12 cellular contexts compared by ENCODE assay signal in genomic region chr9:18768951-18769622, GRCh38.
DNase-seq lines count a peak whose midpoint lies in the region; ATAC-seq and TF ChIP-seq lines count a peak whose summit lies in the region.
"Had no signal": no experiment of that assay in that cellular context is flagged by ENCODE, and none has a peak within 500 bp of the region (broad histone marks: within the 10 kb centered on the region; RNA-seq: fewer than 3 reads in every experiment).

No MANE protein-coding gene starts in this region.

- H3K4me1 Mint-ChIP-seq in stimulated activated naive B cell treated with anti-CD40 and anti-IgM and Interleukin-4, amounts not matched to agents 10 μg/mL and 1 μg/mL and 100 μg/mL, for 72 hours = no peaks in the 10 kb centered on the region
- H3K4me1 Mint-ChIP-seq: CD8-positive, alpha-beta memory T cell had no signal

- H3K27me3 Mint-ChIP-seq in stimulated activated naive B cell treated with anti-CD40 and anti-IgM and Interleukin-4, amounts not matched to agents 10 μg/mL and 1 μg/mL and 100 μg/mL, for 72 hours = no peaks in the 10 kb centered on the region

- H3K27ac Mint-ChIP-seq in stimulated activated naive B cell treated with anti-CD40 and anti-IgM and Interleukin-4, amounts not matched to agents 10 μg/mL and 1 μg/mL and 100 μg/mL, for 72 hours = no peak overlapping the region

- no peak for TF ChIP-seq POLR2A in erythroblast (IDR thresholded peaks at IDR 0.05; ENCODE audit: low read length)

- H3K36me3 Mint-ChIP-seq in stimulated activated naive B cell treated with anti-CD40 and anti-IgM and Interleukin-4, amounts not matched to agents 10 μg/mL and 1 μg/mL and 100 μg/mL, for 72 hours = no peaks in the 10 kb centered on the region
- H3K36me3 Mint-ChIP-seq: CD8-positive, alpha-beta memory T cell had no signal

- H3K4me3 Mint-ChIP-seq in stimulated activated naive B cell treated with anti-CD40 and anti-IgM and Interleukin-4, amounts not matched to agents 10 μg/mL and 1 μg/mL and 100 μg/mL, for 72 hours = no peak overlapping the region
- H3K4me3 Mint-ChIP-seq: CD8-positive, alpha-beta memory T cell had no signal

- no peak for DNase-seq in stimulated activated naive B cell treated with anti-CD40 and anti-IgM and Interleukin-4, amounts not matched to agents 10 μg/mL and 1 μg/mL and 100 μg/mL, for 72 hours
- no peak for DNase-seq in activated CD8-positive, alpha-beta memory T cell treated with anti-CD3 and anti-CD28 coated beads, Interleukin-2, amount 50 U/mL, for 4 hours
- DNase-seq in erythroblast (lab: John Stamatoyannopoulos, UW) (no peak), NCI-H2029 treated with DMSO at 0.1 percent for 48 hours (lab: John Stamatoyannopoulos, UW) (no peak)
- DNase-seq: adrenal gland; CD8-positive, alpha-beta memory T cell; NCI-H146; pancreas; stimulated activated CD4-positive, alpha-beta T cell treated with anti-CD3 and anti-CD28 coated beads, Interleukin-4, amount 100 ng/mL, for 4 hours had no signal

- peaks cover 0 to 3% of the 10 kb centered on the region in 2 donors for H3K9me3 Mint-ChIP-seq in stimulated activated naive B cell treated with anti-CD40 and anti-IgM and Interleukin-4, amounts not matched to agents 10 μg/mL and 1 μg/mL and 100 μg/mL, for 72 hours

- ATAC-seq in GM19023 (IDR thresholded peaks at IDR 0.05; ENCODE audit: unreplicated experiment) = peak; percentile 94
- ATAC-seq in GM21737 (IDR thresholded peaks at IDR 0.05; ENCODE audit: unreplicated experiment) = peak; percentile 72
- peak; percentile 63 for ATAC-seq in HG03139 (IDR thresholded peaks at IDR 0.05; ENCODE audit: unreplicated experiment)
- ATAC-seq in stimulated activated naive B cell treated with anti-CD40 and anti-IgM and Interleukin-4, amounts not matched to agents 10 μg/mL and 1 μg/mL and 100 μg/mL, for 72 hours (replicated peaks) = peak; percentile 12 to 79
- ATAC-seq: pancreas had no signal
